ENCODE assay signal across 8 cellular contexts in the genomic region with DNA sequence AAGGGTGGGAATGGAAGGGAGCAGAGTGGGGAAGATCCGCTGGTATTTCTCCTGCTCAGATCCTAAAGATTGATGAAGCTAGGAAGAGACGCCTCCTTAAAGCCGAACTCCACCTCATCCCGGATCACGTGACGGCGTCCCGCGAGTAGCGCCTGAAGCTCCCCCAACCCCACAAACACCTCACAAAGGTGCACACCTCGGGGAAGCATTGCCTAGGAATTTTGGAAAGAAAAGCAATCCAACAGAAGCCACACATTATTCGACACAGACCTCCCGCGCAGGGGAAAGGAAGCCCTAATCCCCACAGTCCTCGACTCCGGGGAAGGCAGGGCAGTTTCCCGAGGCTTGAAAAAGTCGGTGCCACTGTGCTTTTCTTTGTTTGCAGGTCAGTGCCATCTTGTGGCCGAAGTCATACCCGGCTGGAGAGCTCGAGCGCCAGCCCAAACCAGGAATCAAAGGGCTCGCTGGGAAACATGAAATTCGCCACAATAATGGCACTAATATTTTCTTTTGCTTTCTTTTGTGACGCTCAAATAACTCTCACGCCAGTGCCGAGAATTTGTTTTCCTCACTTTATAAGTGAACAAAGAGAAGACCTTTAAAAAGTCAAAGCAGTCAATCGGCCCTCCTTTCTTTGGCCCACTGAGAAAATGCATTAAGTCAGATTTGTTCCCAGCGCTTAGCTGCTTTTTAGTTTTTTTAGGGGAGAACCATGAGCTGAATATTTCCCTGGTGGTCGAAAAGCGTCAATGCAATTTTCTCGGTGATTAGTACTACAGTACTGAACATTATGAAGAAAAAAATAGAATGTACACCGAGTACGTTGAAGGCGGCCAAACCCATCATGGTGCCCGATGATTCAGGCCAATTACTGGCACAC. TPM values are rescaled to one million over a fixed set of nuclear protein-coding genes. Genes with fewer than 3 reads are reported as not detected.
A peak's percentile ranks its signal among the peaks of the same experiment; 100 is the strongest.
DNase-seq lines count a peak whose midpoint lies in the region; ATAC-seq and TF ChIP-seq lines count a peak whose summit lies in the region.

Gene NPY1R (minus strand): TSS at position 71 of the 880 bp plus-strand sequence. CDS start 6,042 bp downstream, outside the sequence.

- CTCF ChIA-PET in naive thymus-derived CD4-positive, alpha-beta T cell (lab: Charles Lee), result no interaction called here

- POLR2A ChIA-PET in naive thymus-derived CD4-positive, alpha-beta T cell (lab: Charles Lee), result no interaction called here

- peaks cover 5 to 18% (median 16%) of the 10 kb centered on the region in 7 donors for H3K4me1 Mint-ChIP-seq in naive thymus-derived CD4-positive, alpha-beta T cell
- H3K4me1 Mint-ChIP-seq in type B pancreatic cell (ENCODE audit: unreplicated experiment), result peaks cover 9% of the 10 kb centered on the region

- no peak within 1 kb of the TSS for H3K27ac ChIP-seq in naive thymus-derived CD4-positive, alpha-beta T cell (ENCODE audit: low read depth, low read length)

- H3K4me3 ChIP-seq in BE2C (ENCODE audit: low read depth, low read length) (peak within 1 kb of the TSS; percentile 68), fibroblast of villous mesenchyme (ENCODE audit: low read depth, low read length) (peak within 1 kb of the TSS; percentile 61)
- H3K4me3 ChIP-seq in naive thymus-derived CD4-positive, alpha-beta T cell (ENCODE audit: low read length), result peak within 1 kb of the TSS; percentile 30

- ATAC-seq in GM18907 (IDR thresholded peaks at IDR 0.05; ENCODE audit: unreplicated experiment), result peak; percentile 90
- ATAC-seq in HG03095 (IDR thresholded peaks at IDR 0.05; ENCODE audit: unreplicated experiment), result peak; percentile 74
- ATAC-seq in naive thymus-derived CD4-positive, alpha-beta T cell, result no peak

- peak; percentile 83 for TF ChIP-seq CTCF in BE2C (IDR thresholded peaks at IDR 0.05; ENCODE audit: low read depth, low read length)
- peak; percentile 71 for TF ChIP-seq CTCF in fibroblast of villous mesenchyme (IDR thresholded peaks at IDR 0.05; ENCODE audit: insufficient read depth, low read depth, low read length)
- peak; percentile 83 for TF ChIP-seq CTCF in type B pancreatic cell (conservative IDR thresholded peaks at IDR 0.05)

- no peak within 1 kb of the TSS for H3K27ac Mint-ChIP-seq in naive thymus-derived CD4-positive, alpha-beta T cell
- H3K27ac Mint-ChIP-seq in type B pancreatic cell, result peak within 1 kb of the TSS; percentile 84

- H3K27me3 ChIP-seq in BE2C, result peaks cover 21% of the 10 kb centered on the region
- peaks cover 0 to 5% of the 10 kb centered on the region in 2 donors for H3K27me3 ChIP-seq in naive thymus-derived CD4-positive, alpha-beta T cell (ENCODE audit: control insufficient read depth in 2 of 2, insufficient read depth in 2 of 2, low read length in 2 of 2)

- H3K36me3 ChIP-seq in BE2C, result no peaks in the 10 kb centered on the region
- no peaks in the 10 kb centered on the region for H3K36me3 ChIP-seq in naive thymus-derived CD4-positive, alpha-beta T cell (ENCODE audit: control insufficient read depth in 2 of 3, insufficient read depth in 3 of 3, low read length in 3 of 3)

- H3K4me3 Mint-ChIP-seq in naive thymus-derived CD4-positive, alpha-beta T cell, result peak within 1 kb of the TSS; percentile 34 to 76 (median 66)
- H3K4me3 Mint-ChIP-seq in type B pancreatic cell, result peak within 1 kb of the TSS; percentile 97

- peaks cover 0 to 4% (median 0%) of the 10 kb centered on the region in 5 donors for H3K36me3 Mint-ChIP-seq in naive thymus-derived CD4-positive, alpha-beta T cell
- H3K36me3 Mint-ChIP-seq in type B pancreatic cell, result no peaks in the 10 kb centered on the region

- no peaks in the 10 kb centered on the region for H3K9me3 ChIP-seq in BE2C
- H3K9me3 ChIP-seq in naive thymus-derived CD4-positive, alpha-beta T cell (ENCODE audit: control insufficient read depth in 2 of 3, low read length in 3 of 3), result no peaks in the 10 kb centered on the region

- intact Hi-C loops in naive thymus-derived CD4-positive, alpha-beta T cell (cut with micrococcal nuclease), result loop anchor here (1.0 to 10.0 kb wide), 4 partner anchors 212 to 836 kb away; no protein-coding TSS in a partner anchor

- no peaks in the 10 kb centered on the region for H3K4me1 ChIP-seq in BE2C
- H3K4me1 ChIP-seq in naive thymus-derived CD4-positive, alpha-beta T cell (ENCODE audit: control insufficient read depth in 2 of 2, insufficient read depth in 2 of 2, low read length in 2 of 2), result peaks cover 5 to 6% of the 10 kb centered on the region in 2 donors

- DNase-seq in BE2C, result peak; percentile 78
- DNase-seq in NCI-H510A treated with DMSO at 0.1 percent for 48 hours (lab: John Stamatoyannopoulos, UW), result peak; percentile 60
- peak; percentile 50 to 54 for DNase-seq in activated T-cell treated with anti-CD3 and anti-CD28 coated beads, Interleukin-2, amount 50 U/mL, for 48 hours
- DNase-seq in fibroblast of villous mesenchyme (ENCODE audit: low read depth), result peak; percentile 81
- DNase-seq in naive thymus-derived CD4-positive, alpha-beta T cell, result peak in 4 of 9 donors; percentile 5 to 27 (median 11)
- DNase-seq in type B pancreatic cell (ENCODE audit: extremely low spot score, unreplicated experiment), result peak; percentile 73

- peaks cover 0 to 2% (median 0%) of the 10 kb centered on the region in 11 donors for H3K9me3 Mint-ChIP-seq in naive thymus-derived CD4-positive, alpha-beta T cell
- no peaks in the 10 kb centered on the region for H3K9me3 Mint-ChIP-seq in type B pancreatic cell

- H3K27me3 Mint-ChIP-seq in naive thymus-derived CD4-positive, alpha-beta T cell, result peaks cover 56 to 71% (median 68%) of the 10 kb centered on the region in 5 donors
- H3K27me3 Mint-ChIP-seq in type B pancreatic cell, result peaks cover 61% of the 10 kb centered on the region

RNA-seq across cellular contexts. Expression of gene NPY1R, which starts in this region (rescaled TPM):
- not detected for polyA plus RNA-seq in BE2C (2012; ENCODE audit: insufficient read depth, insufficient read length, low read depth)
- total RNA-seq in fibroblast of villous mesenchyme (1.6 and 3.5 TPM in 2 replicates), type B pancreatic cell (ENCODE audit: low replicate concordance) (6.6 and 84.8 TPM in 2 replicates)
- total RNA-seq in naive thymus-derived CD4-positive, alpha-beta T cell, result not detected
- not detected for polyA plus RNA-seq in naive thymus-derived CD4-positive, alpha-beta T cell
